In the genomic region with DNA sequence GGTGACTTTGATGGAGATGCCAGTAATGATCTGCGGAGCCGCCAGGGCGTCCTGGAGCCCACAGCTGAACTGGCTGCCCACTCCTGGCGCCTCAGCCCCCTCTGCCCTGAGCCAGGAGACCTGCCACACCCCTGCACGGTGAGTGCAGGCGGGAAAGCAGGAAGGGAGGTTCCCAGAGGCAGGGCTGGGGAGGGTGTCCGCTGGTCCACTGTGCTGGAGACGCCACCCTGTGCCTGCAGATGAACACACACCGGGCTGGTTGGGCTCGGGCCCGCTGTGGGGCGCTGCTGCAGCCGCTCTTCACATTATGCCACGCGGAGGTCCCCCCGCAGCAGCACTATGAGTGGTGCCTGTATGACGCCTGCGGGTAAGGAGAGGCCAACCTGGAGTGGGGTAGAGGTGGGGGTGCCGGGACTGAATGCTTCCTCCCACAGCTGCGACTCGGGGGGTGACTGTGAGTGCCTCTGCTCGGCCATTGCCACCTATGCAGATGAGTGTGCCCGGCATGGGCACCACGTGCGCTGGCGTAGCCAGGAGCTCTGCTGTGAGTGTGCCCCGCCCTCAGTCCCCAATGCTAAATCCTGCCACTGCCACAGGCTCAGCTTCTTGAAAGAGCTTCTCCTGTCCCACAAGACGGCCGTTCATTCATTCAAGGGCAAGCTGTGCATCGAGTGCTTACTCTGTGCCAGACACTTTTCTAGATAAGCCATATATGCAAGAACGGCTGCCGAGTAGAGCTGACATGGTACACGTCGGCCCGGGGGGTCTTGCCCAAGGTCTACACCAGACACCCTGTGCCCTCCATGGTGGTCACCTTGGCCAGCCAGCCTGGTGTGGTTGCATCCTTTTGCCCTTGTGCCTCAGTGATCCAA, we compare ENCODE assay signal across 9 cellular contexts. TPM values are rescaled to one million over a fixed set of nuclear protein-coding genes. Genes with fewer than 3 reads are reported as not detected.
DNase-seq lines count a peak whose midpoint lies in the region; ATAC-seq and TF ChIP-seq lines count a peak whose summit lies in the region.
"Had no signal": no experiment of that assay in that cellular context is flagged by ENCODE, and none has a peak within 500 bp of the region (broad histone marks: within the 10 kb centered on the region; RNA-seq: fewer than 3 reads in every experiment).

No MANE protein-coding gene starts in this region.

- H3K36me3 ChIP-seq in MG63: no peaks in the 10 kb centered on the region
- H3K36me3 ChIP-seq: thyroid gland had no signal

- H3K27me3 Mint-ChIP-seq in memory B cell: peaks cover 17% of the 10 kb centered on the region

- no peak overlapping the region for H3K4me3 ChIP-seq in MG63
- no peak overlapping the region for H3K4me3 ChIP-seq in astrocyte of the spinal cord (ENCODE audit: low read depth, low read length)
- H3K4me3 ChIP-seq: thyroid gland had no signal

- in situ Hi-C loops in astrocyte of the spinal cord (cut with HindIII; ENCODE audit: low sequenced_read_pairs): no loop called here

- H3K9me3 ChIP-seq in MG63: no peaks in the 10 kb centered on the region
- H3K9me3 ChIP-seq: thyroid gland had no signal

- H3K4me1 Mint-ChIP-seq in memory B cell: no peaks in the 10 kb centered on the region

- DNase-seq in DMS53 (lab: John Stamatoyannopoulos, UW) (peak; percentile 60), DMS53 treated with DMSO at 0.1 percent for 48 hours (lab: John Stamatoyannopoulos, UW; ENCODE audit: unreplicated experiment) (no peak), MG63 (peak; percentile 30), astrocyte of the spinal cord (ENCODE audit: low read depth, low spot score) (no peak), memory B cell (ENCODE audit: low spot score in 2 of 2) (no peak), omental fat pad (ENCODE audit: low spot score) (no peak)

- H3K9me3 Mint-ChIP-seq in memory B cell: no peaks in the 10 kb centered on the region

- H3K36me3 Mint-ChIP-seq in memory B cell: peaks cover 2% of the 10 kb centered on the region

- H3K27me3 ChIP-seq in MG63: no peaks in the 10 kb centered on the region

- peak; percentile 54 for ATAC-seq in memory B cell (ENCODE audit: low read depth)
- no peak for ATAC-seq in GM21528 (IDR thresholded peaks at IDR 0.05; ENCODE audit: low FRiP score, unreplicated experiment)
- ATAC-seq in omental fat pad (ENCODE audit: low FRiP score): no peak
- no peak for ATAC-seq in HG02884 (IDR thresholded peaks at IDR 0.05; ENCODE audit: unreplicated experiment)

- TF ChIP-seq CTCF in astrocyte of the spinal cord (IDR thresholded peaks at IDR 0.05; ENCODE audit: low read depth, low read length) (peak; percentile 13), omental fat pad (IDR thresholded peaks at IDR 0.05) (no peak)

- H3K27ac Mint-ChIP-seq in memory B cell: no peak overlapping the region

- no peak overlapping the region for H3K4me3 Mint-ChIP-seq in memory B cell

RNA-seq across cellular contexts. Expression of a gene that starts 14.3 kb away (rescaled TPM):
- total RNA-seq in MG63 (2014; rRNA removed; shearing (Covaris generic); ENCODE audit: low replicate concordance): not detected in 2 replicates
- 10 to 100 TPM in 1 of 4 donors, 1 to 10 TPM in 3; 4.2 to 15.8 (median 7.0) TPM for total RNA-seq in omental fat pad

RNA-seq across cellular contexts. Expression of a gene that starts 50.5 kb away (rescaled TPM):
- 0.52 and 4.5 TPM in 2 replicates for total RNA-seq in MG63 (2014; rRNA removed; shearing (Covaris generic); ENCODE audit: low replicate concordance)
- total RNA-seq in omental fat pad: 10 to 100 TPM in 2 of 4 donors, 1 to 10 TPM in 2; 4.4 to 20.6 (median 10.4) TPM

Comparison
In these comparisons a context has a peak if more than half of its experiments do, and no peak if none do; other contexts are left out.
1. DNase-seq: peak in DMS53 (single experiment) and MG63 (single experiment); none in DMS53 treated with DMSO at 0.1 percent for 48 hours (single experiment), astrocyte of the spinal cord (single experiment), memory B cell (0 of 2) and omental fat pad (single experiment).